20 cellular contexts compared by ENCODE assay signal in the genomic region with DNA sequence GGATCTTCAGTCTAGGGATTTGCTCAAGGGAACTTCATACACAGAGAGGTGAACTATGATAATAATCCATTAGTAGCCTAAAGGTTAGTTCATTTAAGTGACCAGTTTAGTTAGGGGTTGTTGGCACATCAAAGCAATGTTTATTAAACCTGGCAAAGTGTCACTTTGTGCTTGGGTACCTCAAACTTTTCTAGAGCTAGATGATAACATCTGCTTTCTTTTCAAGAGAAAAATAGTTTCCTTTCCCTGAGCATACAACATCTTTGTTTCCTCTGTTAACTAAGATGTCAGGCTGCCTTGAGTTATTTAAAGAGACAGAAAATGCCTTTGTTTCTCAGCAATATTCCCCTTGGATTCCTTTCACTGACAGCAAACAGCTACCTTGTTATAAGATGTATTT. TPM values are rescaled to one million over a fixed set of nuclear protein-coding genes. Genes with fewer than 3 reads are reported as not detected.
DNase-seq lines count a peak whose midpoint lies in the region; ATAC-seq and TF ChIP-seq lines count a peak whose summit lies in the region.
"Had no signal": no experiment of that assay in that cellular context is flagged by ENCODE, and none has a peak within 500 bp of the region (broad histone marks: within the 10 kb centered on the region; RNA-seq: fewer than 3 reads in every experiment).

No MANE protein-coding gene starts in this region.

- CTCF ChIA-PET in SK-N-SH (lab: Yijun Ruan, JAX), result interaction anchor here (1.0 kb wide), 1 partner anchor 11 kb away, joined by 3 read pairs; no protein-coding TSS in a partner anchor

- H3K4me2 ChIP-seq in SK-N-SH, result no peak overlapping the region

- no peak overlapping the region for H3K9ac ChIP-seq in SK-N-SH

- peak overlapping the region; percentile 21 to 42 (median 32) for H3K27ac Mint-ChIP-seq in CD4-positive, CD25-positive, alpha-beta regulatory T cell
- H3K27ac Mint-ChIP-seq in T-helper 2 cell treated with Interferon-gamma antibody and Interleukin-4, amounts not matched to agents 5 μg/mL and 100 μg/mL, for 36 hours, result peak overlapping the region; percentile 66
- peak overlapping the region; percentile 54 to 75 for H3K27ac Mint-ChIP-seq in natural killer cell
- H3K27ac Mint-ChIP-seq: stimulated activated naive CD8-positive, alpha-beta T cell treated with anti-CD3 and anti-CD28 coated beads, Interleukin-15, amount 100 ng/mL, for 72 hours had no signal

- no peak for TF ChIP-seq RAD21 in SK-N-SH (IDR thresholded peaks at IDR 0.05; ENCODE audit: low read length)

- no peaks in the 10 kb centered on the region for H3K79me2 ChIP-seq in SK-N-SH (ENCODE audit: insufficient read depth)

- peaks cover 18 to 20% of the 10 kb centered on the region in 2 experiments for H3K4me1 ChIP-seq in SK-N-SH (ENCODE audit: control insufficient read depth in 1 of 2, insufficient read depth in 2 of 2, low read depth in 1 of 2, low read length in 1 of 2)
- H3K4me1 ChIP-seq in CD4-positive, CD25-positive, alpha-beta regulatory T cell (ENCODE audit: control insufficient read depth, insufficient read depth, low read length, poor library complexity, severe bottlenecking), result peaks cover 1% of the 10 kb centered on the region

- no peak overlapping the region for H3K27ac ChIP-seq in SK-N-SH (ENCODE audit: low read depth in 2 of 2, low read length in 1 of 2)
- no peak overlapping the region for H3K27ac ChIP-seq in CD4-positive, CD25-positive, alpha-beta regulatory T cell (ENCODE audit: insufficient read depth, low read length, poor library complexity, severe bottlenecking)
- H3K27ac ChIP-seq: 22Rv1, left lung, ovary, upper lobe of left lung had no signal

- intact Hi-C loops in natural killer cell (cut with micrococcal nuclease), result no loop called here

- TF ChIP-seq CTCF in SK-N-SH (IDR thresholded peaks at IDR 0.05), result no peak
- no peak for TF ChIP-seq CTCF in natural killer cell (IDR thresholded peaks at IDR 0.05)

- POLR2A ChIA-PET in SK-N-SH (lab: Yijun Ruan, JAX), result no interaction called here

- H3K36me3 ChIP-seq in SK-N-SH (replicated peaks in 1 of 2; ENCODE audit: control insufficient read depth in 1 of 2, insufficient read depth in 2 of 2, low read length in 1 of 2), result no peaks in the 10 kb centered on the region
- no peaks in the 10 kb centered on the region for H3K36me3 ChIP-seq in CD4-positive, CD25-positive, alpha-beta regulatory T cell (ENCODE audit: control insufficient read depth, insufficient read depth, low read length)
- H3K36me3 ChIP-seq: esophagus squamous epithelium, left lung, ovary, upper lobe of left lung had no signal

- peaks cover 15% of the 10 kb centered on the region for H3K27me3 Mint-ChIP-seq in CD4-positive, CD25-positive, alpha-beta regulatory T cell
- H3K27me3 Mint-ChIP-seq in T-helper 2 cell treated with Interferon-gamma antibody and Interleukin-4, amounts not matched to agents 5 μg/mL and 100 μg/mL, for 36 hours (ENCODE audit: low read depth), result peaks cover 9% of the 10 kb centered on the region
- H3K27me3 Mint-ChIP-seq in natural killer cell (ENCODE audit: low read depth in 2 of 2), result peaks cover 3 to 17% of the 10 kb centered on the region in 2 donors
- H3K27me3 Mint-ChIP-seq: stimulated activated naive CD8-positive, alpha-beta T cell treated with anti-CD3 and anti-CD28 coated beads, Interleukin-15, amount 100 ng/mL, for 72 hours had no signal

- peaks cover 0 to 1% (median 0%) of the 10 kb centered on the region in 7 donors for H3K9me3 Mint-ChIP-seq in CD4-positive, CD25-positive, alpha-beta regulatory T cell
- no peaks in the 10 kb centered on the region for H3K9me3 Mint-ChIP-seq in T-helper 2 cell treated with Interferon-gamma antibody and Interleukin-4, amounts not matched to agents 5 μg/mL and 100 μg/mL, for 36 hours
- H3K9me3 Mint-ChIP-seq in natural killer cell, result no peaks in the 10 kb centered on the region
- H3K9me3 Mint-ChIP-seq: stimulated activated naive CD8-positive, alpha-beta T cell treated with anti-CD3 and anti-CD28 coated beads, Interleukin-15, amount 100 ng/mL, for 72 hours had no signal

- H2AFZ ChIP-seq in SK-N-SH (ENCODE audit: low read depth), result no peak overlapping the region

- DNase-seq in SK-N-SH (no peak), natural killer cell (no peak), Kasumi-1 (lab: John Stamatoyannopoulos, UW) (no peak)
- DNase-seq in CD4-positive, CD25-positive, alpha-beta regulatory T cell, result peak in 1 of 3 donors; percentile 30
- DNase-seq in T-helper 2 cell treated with Interferon-gamma antibody and Interleukin-4, amounts not matched to agents 5 μg/mL and 100 μg/mL, for 36 hours (ENCODE audit: low spot score), result no peak
- DNase-seq: effector CD4-positive, alpha-beta T cell; esophagus squamous epithelium; left lung; mucosa of descending colon; NCI-H1105 treated with DMSO at 0.1 percent for 48 hours; NCI-H524; ovary; RPMI8226; stimulated activated CD4-positive, alpha-beta T cell treated with anti-CD3 and anti-CD28 coated beads, Interleukin-2, amount 100 ng/mL, for 24 hours; stimulated activated naive CD8-positive, alpha-beta T cell treated with anti-CD3 and anti-CD28 coated beads, Interleukin-15, amount 100 ng/mL, for 72 hours had no signal

- H3K4me3 Mint-ChIP-seq in CD4-positive, CD25-positive, alpha-beta regulatory T cell, result peak overlapping the region in 2 of 4 donors; percentile 66 to 72
- H3K4me3 Mint-ChIP-seq in T-helper 2 cell treated with Interferon-gamma antibody and Interleukin-4, amounts not matched to agents 5 μg/mL and 100 μg/mL, for 36 hours, result peak overlapping the region; percentile 54
- peak overlapping the region; percentile 79 for H3K4me3 Mint-ChIP-seq in natural killer cell

- ATAC-seq in SK-N-SH treated with all-trans-retinoic acid at 6 μM for 48 hours (no peak), natural killer cell (peak in 1 of 3 donors; percentile 22), GM18861 (IDR thresholded peaks at IDR 0.05; ENCODE audit: unreplicated experiment) (no peak), GM21381 (IDR thresholded peaks at IDR 0.05; ENCODE audit: unreplicated experiment) (no peak)
- ATAC-seq in CD4-positive, CD25-positive, alpha-beta regulatory T cell (ENCODE audit: low read depth in 2 of 2), result no peak
- ATAC-seq: left lung; stimulated activated naive CD8-positive, alpha-beta T cell treated with anti-CD3 and anti-CD28 coated beads, Interleukin-15, amount 100 ng/mL, for 72 hours had no signal

- TF ChIP-seq EP300 in SK-N-SH (IDR thresholded peaks at IDR 0.05; ENCODE audit: borderline replicate concordance in 1 of 2, low read depth in 1 of 2, low read length in 1 of 2), result peak in 1 of 2 experiments; percentile 17; a peak in 1 of 4 replicates

- H3K4me3 ChIP-seq in SK-N-SH (ENCODE audit: low read depth in 2 of 2, low read length in 1 of 2), result no peak overlapping the region
- H3K4me3 ChIP-seq in CD4-positive, CD25-positive, alpha-beta regulatory T cell (ENCODE audit: low read depth, low read length), result no peak overlapping the region
- H3K4me3 ChIP-seq: esophagus squamous epithelium, left lung, mucosa of descending colon, ovary, upper lobe of left lung had no signal

- no peaks in the 10 kb centered on the region for H3K36me3 Mint-ChIP-seq in CD4-positive, CD25-positive, alpha-beta regulatory T cell
- no peaks in the 10 kb centered on the region for H3K36me3 Mint-ChIP-seq in T-helper 2 cell treated with Interferon-gamma antibody and Interleukin-4, amounts not matched to agents 5 μg/mL and 100 μg/mL, for 36 hours (ENCODE audit: low read depth)
- H3K36me3 Mint-ChIP-seq in natural killer cell, result no peaks in the 10 kb centered on the region

- H3K4me1 Mint-ChIP-seq in CD4-positive, CD25-positive, alpha-beta regulatory T cell, result peaks cover 0 to 53% (median 23%) of the 10 kb centered on the region in 4 donors
- peaks cover 58% of the 10 kb centered on the region for H3K4me1 Mint-ChIP-seq in T-helper 2 cell treated with Interferon-gamma antibody and Interleukin-4, amounts not matched to agents 5 μg/mL and 100 μg/mL, for 36 hours (ENCODE audit: low read depth)
- peaks cover 22 to 36% of the 10 kb centered on the region in 2 donors for H3K4me1 Mint-ChIP-seq in natural killer cell

- H4K20me1 ChIP-seq in SK-N-SH (ENCODE audit: insufficient read depth), result no peaks in the 10 kb centered on the region

- H3K27me3 ChIP-seq in SK-N-SH (ENCODE audit: insufficient read depth), result no peaks in the 10 kb centered on the region
- no peaks in the 10 kb centered on the region for H3K27me3 ChIP-seq in CD4-positive, CD25-positive, alpha-beta regulatory T cell (ENCODE audit: control insufficient read depth, insufficient read depth, low read length)
- H3K27me3 ChIP-seq: ovary had no signal

- H3K9me3 ChIP-seq in SK-N-SH, result no peaks in the 10 kb centered on the region
- no peaks in the 10 kb centered on the region for H3K9me3 ChIP-seq in CD4-positive, CD25-positive, alpha-beta regulatory T cell (ENCODE audit: control insufficient read depth in 2 of 2, low read length in 2 of 2)
- H3K9me3 ChIP-seq: esophagus squamous epithelium, left lung, mucosa of descending colon, ovary, upper lobe of left lung had no signal

- peaks cover 27% of the 10 kb centered on the region for H3F3A ChIP-seq in SK-N-SH (replicated peaks; ENCODE audit: insufficient read depth)

- H3K9me2 ChIP-seq in SK-N-SH, result no peaks in the 10 kb centered on the region

TF ChIP-seq in SK-N-SH, 30 proteins besides CTCF, POLR2A, EP300 and RAD21 (continues in another document):
- peak; percentile 37 for TF ChIP-seq TCF12 (IDR thresholded peaks at IDR 0.05)

TF ChIP-seq in SK-N-SH treated with all-trans-retinoic acid at 6 μM for 48 hours, 23 proteins besides CTCF, POLR2A, EP300 and RAD21 (continues in another document):
- TF ChIP-seq GLIS3 (CRISPR knock-in tag; IDR thresholded peaks at IDR 0.05) (no peak), ZNF8 (CRISPR knock-in tag; IDR thresholded peaks at IDR 0.05) (no peak), PPARA (CRISPR knock-in tag; IDR thresholded peaks at IDR 0.05; ENCODE audit: borderline replicate concordance) (no peak)

RNA-seq across cellular contexts. Expression of a gene that starts 26.7 kb away (rescaled TPM):
- 18.0 and 19.5 TPM in 2 replicates for polyA plus RNA-seq in SK-N-SH (2012; rRNA removed)
- polyA plus RNA-seq in SK-N-SH (2012; cell fraction: cytosol; rRNA removed), result 12.0 and 14.6 TPM in 2 replicates
- polyA plus RNA-seq in SK-N-SH (2012; cell fraction: nucleus; rRNA removed), result 47.4 and 59.5 TPM in 2 replicates
- total RNA-seq in CD4-positive, CD25-positive, alpha-beta regulatory T cell, result 76.6 TPM
- polyA plus RNA-seq in CD4-positive, CD25-positive, alpha-beta regulatory T cell, result 10 to 100 TPM; 12.0 to 17.0 (median 14.5) TPM
- 10 to 100 TPM; 47.1 to 72.6 (median 63.0) TPM for total RNA-seq in natural killer cell
